In genomic region chr11:115530752-115531151, GRCh38 we compare ENCODE assay signal across 20 cellular contexts. TPM values are rescaled to one million over a fixed set of nuclear protein-coding genes. Genes with fewer than 3 reads are reported as not detected.
DNase-seq lines count a peak whose midpoint lies in the region; ATAC-seq and TF ChIP-seq lines count a peak whose summit lies in the region.
"Had no signal": no experiment of that assay in that cellular context is flagged by ENCODE, and none has a peak within 500 bp of the region (broad histone marks: within the 10 kb centered on the region; RNA-seq: fewer than 3 reads in every experiment).

No MANE protein-coding gene starts in this region.

- no peak overlapping the region for H3K4me3 ChIP-seq in OCI-LY1 (ENCODE audit: low read depth, low read length, poor library complexity, severe bottlenecking)
- H3K4me3 ChIP-seq: BLaER1, coronary artery, lung, MG63, upper lobe of left lung had no signal

- no peak for ATAC-seq in GM18873 (IDR thresholded peaks at IDR 0.05; ENCODE audit: low FRiP score, unreplicated experiment)
- ATAC-seq: activated T-cell treated with anti-CD3 and anti-CD28 coated beads, Interleukin-2, amount 50 U/mL, for 72 hours; sciatic nerve; stimulated activated effector memory CD8-positive, alpha-beta T cell treated with anti-CD3 and anti-CD28 coated beads, Interleukin-12 subunit alpha, Interleukin-12 subunit beta, amount 100 ng/mL, for 72 hours had no signal

- H4K5ac ChIP-seq in H9 (ENCODE audit: insufficient read length, low read depth, low read length) = no peak overlapping the region

- H3K4me1 Mint-ChIP-seq in H9 (peaks cover 31 to 51% of the 10 kb centered on the region in 2 experiments), glutamatergic neuron (ENCODE audit: low read depth, unreplicated experiment) (peaks cover 27% of the 10 kb centered on the region)
- H3K4me1 Mint-ChIP-seq: stimulated activated effector memory CD8-positive, alpha-beta T cell treated with anti-CD3 and anti-CD28 coated beads, Interleukin-12 subunit alpha, Interleukin-12 subunit beta, amount 100 ng/mL, for 72 hours had no signal

- H2AFZ ChIP-seq in H9 (ENCODE audit: low read length) = peak overlapping the region; percentile 90
- no peak overlapping the region for H2AFZ ChIP-seq in OCI-LY1 (ENCODE audit: low read length)

- no peak overlapping the region for H4K91ac ChIP-seq in H9 (ENCODE audit: insufficient read length, low read depth, low read length)

- H3F3A ChIP-seq in OCI-LY1 (ENCODE audit: insufficient read depth, low read length) = no peaks in the 10 kb centered on the region

- no peak overlapping the region for H4K8ac ChIP-seq in H9 (replicated peaks; ENCODE audit: insufficient read length, low read depth, low read length)

- H3K36me3 Mint-ChIP-seq in H9 (ENCODE audit: insufficient read depth in 1 of 3, low read depth in 3 of 3) (no peaks in the 10 kb centered on the region), glutamatergic neuron (ENCODE audit: unreplicated experiment) (no peaks in the 10 kb centered on the region)
- H3K36me3 Mint-ChIP-seq: stimulated activated effector memory CD8-positive, alpha-beta T cell treated with anti-CD3 and anti-CD28 coated beads, Interleukin-12 subunit alpha, Interleukin-12 subunit beta, amount 100 ng/mL, for 72 hours had no signal

- no peaks in the 10 kb centered on the region for H3K9me2 ChIP-seq in OCI-LY1 (ENCODE audit: low read depth, low read length)

- H3K4me1 ChIP-seq in H9 (ENCODE audit: insufficient read depth, low read length) = peaks cover 4% of the 10 kb centered on the region; the same call in 1 of the 2 replicates
- no peaks in the 10 kb centered on the region for H3K4me1 ChIP-seq in OCI-LY1 (ENCODE audit: insufficient read depth, low read length, severe bottlenecking)
- H3K4me1 ChIP-seq: BLaER1, upper lobe of left lung had no signal

- no peak overlapping the region for H3K23ac ChIP-seq in H9 (ENCODE audit: insufficient read length, low read depth, low read length)

- no peak overlapping the region for H2BK20ac ChIP-seq in H9 (ENCODE audit: low read depth, low read length, poor library complexity, severe bottlenecking)

- no peak overlapping the region for H2BK12ac ChIP-seq in H9 (ENCODE audit: insufficient read length, low read depth, low read length)

- no peak overlapping the region for H2AK5ac ChIP-seq in H9 (ENCODE audit: insufficient read length, low read length)

- H3K9me3 ChIP-seq in H9 (ENCODE audit: control insufficient read depth, low read depth, low read length) (no peaks in the 10 kb centered on the region), OCI-LY1 (ENCODE audit: low read length) (no peaks in the 10 kb centered on the region)
- H3K9me3 ChIP-seq: BLaER1, MG63, upper lobe of left lung had no signal

- no peak overlapping the region for H3T11ph ChIP-seq in H9 (ENCODE audit: low read length)

- no peak overlapping the region for H2BK120ac ChIP-seq in H9 (ENCODE audit: low read depth, low read length, poor library complexity, severe bottlenecking)

- H2BK5ac ChIP-seq in H9 (ENCODE audit: insufficient read length, low read length) = no peak overlapping the region

- H3K4me2 ChIP-seq in H9 (ENCODE audit: insufficient read depth, insufficient read length, low read length) (no peak overlapping the region), OCI-LY1 (ENCODE audit: low read length) (no peak overlapping the region)
- H3K4me2 ChIP-seq: BLaER1 had no signal

- H3K79me1 ChIP-seq in H9 (ENCODE audit: insufficient read depth, low read depth, low read length, poor library complexity, severe bottlenecking) = no peaks in the 10 kb centered on the region

- DNase-seq in ELF-1 (ENCODE audit: low read depth, low spot score) (peak; percentile 68), H9 (peak; percentile 81), glutamatergic neuron (peak; percentile 31), NCI-H345 treated with DMSO at 0.1 percent for 48 hours (lab: John Stamatoyannopoulos, UW; ENCODE audit: unreplicated experiment) (no peak), NCI-H128 (lab: John Stamatoyannopoulos, UW; ENCODE audit: unreplicated experiment) (no peak), dermis blood vessel endothelial cell (no peak)
- DNase-seq: activated CD4-positive, alpha-beta T cell treated with anti-CD3 and anti-CD28 coated beads, Interleukin-2, amount 50 U/mL, for 1 hour; activated T-cell treated with anti-CD3 and anti-CD28 coated beads, Interleukin-2, amount 50 U/mL, for 72 hours; DMS79 treated with DMSO at 0.1 percent for 48 hours; MG63; stimulated activated CD4-positive, alpha-beta T cell treated with anti-CD3 and anti-CD28 coated beads, Interleukin-4, amount 100 ng/mL, for 4 hours had no signal

- TF ChIP-seq CTCF in H9 (conservative IDR thresholded peaks at IDR 0.05) (peak; percentile 74), OCI-LY1 (IDR thresholded peaks at IDR 0.05; ENCODE audit: low read length) (peak; percentile 53), glutamatergic neuron (IDR thresholded peaks at IDR 0.05; ENCODE audit: partially characterized antibody, unreplicated experiment) (no peak)

- H3K14ac ChIP-seq in H9 (ENCODE audit: insufficient read depth, low read length) = no peak overlapping the region

- H3K36me3 ChIP-seq in OCI-LY1 (ENCODE audit: insufficient read depth, low read length) = no peaks in the 10 kb centered on the region
- H3K36me3 ChIP-seq: BLaER1, MG63, upper lobe of left lung had no signal

- no peak overlapping the region for H3K27ac ChIP-seq in H9 (ENCODE audit: insufficient read length, low read depth, low read length)
- no peak overlapping the region for H3K27ac ChIP-seq in OCI-LY1 (ENCODE audit: low read depth, low read length, poor library complexity, severe bottlenecking)
- H3K27ac ChIP-seq: BLaER1, coronary artery, upper lobe of left lung had no signal

- H3K27me3 Mint-ChIP-seq in H9 (ENCODE audit: low read depth) (peaks cover 17% of the 10 kb centered on the region), glutamatergic neuron (ENCODE audit: unreplicated experiment) (peaks cover 4% of the 10 kb centered on the region)

- H2BK15ac ChIP-seq in H9 (ENCODE audit: low read depth, low read length) = no peak overlapping the region

- H4K20me1 ChIP-seq in H9 (ENCODE audit: control insufficient read depth, insufficient read depth, insufficient read length) (no peaks in the 10 kb centered on the region), OCI-LY1 (ENCODE audit: insufficient read depth, low read length) (no peaks in the 10 kb centered on the region)
- H4K20me1 ChIP-seq: BLaER1 had no signal

- H3K27me3 ChIP-seq in H9 (ENCODE audit: insufficient read depth, low read length) (no peaks in the 10 kb centered on the region), OCI-LY1 (ENCODE audit: insufficient read depth, low read length) (no peaks in the 10 kb centered on the region)
- H3K27me3 ChIP-seq: BLaER1, upper lobe of left lung had no signal

- no peak overlapping the region for H3K56ac ChIP-seq in H9 (ENCODE audit: insufficient read length, low read depth, low read length)

- H3K18ac ChIP-seq in H9 (ENCODE audit: insufficient read length, low read depth, low read length) = no peak overlapping the region

- H3K23me2 ChIP-seq in H9 (ENCODE audit: insufficient read length, low read depth, low read length, poor library complexity, severe bottlenecking) = no peaks in the 10 kb centered on the region

- H3K9me3 Mint-ChIP-seq in H9 (no peaks in the 10 kb centered on the region), glutamatergic neuron (ENCODE audit: unreplicated experiment) (peaks cover 5% of the 10 kb centered on the region)
- H3K9me3 Mint-ChIP-seq: activated T-cell treated with anti-CD3 and anti-CD28 coated beads, Interleukin-2, amount 50 U/mL, for 72 hours; neural crest cell; stimulated activated effector memory CD8-positive, alpha-beta T cell treated with anti-CD3 and anti-CD28 coated beads, Interleukin-12 subunit alpha, Interleukin-12 subunit beta, amount 100 ng/mL, for 72 hours had no signal

- H3K27ac Mint-ChIP-seq in H9 (no peak overlapping the region), glutamatergic neuron (ENCODE audit: unreplicated experiment) (no peak overlapping the region)
- H3K27ac Mint-ChIP-seq: activated T-cell treated with anti-CD3 and anti-CD28 coated beads, Interleukin-2, amount 50 U/mL, for 72 hours; stimulated activated effector memory CD8-positive, alpha-beta T cell treated with anti-CD3 and anti-CD28 coated beads, Interleukin-12 subunit alpha, Interleukin-12 subunit beta, amount 100 ng/mL, for 72 hours had no signal

- H3K79me2 ChIP-seq in H9 (ENCODE audit: insufficient read depth, low read length) = no peaks in the 10 kb centered on the region
- no peaks in the 10 kb centered on the region for H3K79me2 ChIP-seq in OCI-LY1 (ENCODE audit: insufficient read depth, low read length)

- no peak overlapping the region for H3K4me3 Mint-ChIP-seq in H9
- no peak overlapping the region for H3K4me3 Mint-ChIP-seq in glutamatergic neuron (ENCODE audit: unreplicated experiment)
- H3K4me3 Mint-ChIP-seq: activated T-cell treated with anti-CD3 and anti-CD28 coated beads, Interleukin-2, amount 50 U/mL, for 72 hours; neural crest cell; stimulated activated effector memory CD8-positive, alpha-beta T cell treated with anti-CD3 and anti-CD28 coated beads, Interleukin-12 subunit alpha, Interleukin-12 subunit beta, amount 100 ng/mL, for 72 hours had no signal

- H3K9ac ChIP-seq in H9 (ENCODE audit: extremely low read depth, insufficient read length, low read length) (no peak overlapping the region), OCI-LY1 (ENCODE audit: low read length) (no peak overlapping the region)
- H3K9ac ChIP-seq: BLaER1 had no signal

- no CpG with 5 or more reads among the region's 4 CpGs for WGBS in H9 (ENCODE audit: extremely low coverage, insufficient read length, low lambda C conversion rate)

- no peak overlapping the region for H3K4ac ChIP-seq in H9 (ENCODE audit: low read depth, low read length)

RNA-seq across cellular contexts. Expression of gene CADM1, which starts 26.5 kb away (rescaled TPM):
- total RNA-seq in H9 (2021) (11.9 and 12.5 TPM in 2 replicates), glutamatergic neuron (ENCODE audit: unreplicated experiment) (1,339 TPM), dermis blood vessel endothelial cell (0.56 and 2.2 TPM in 2 replicates)

Comparison
In these comparisons a context has a peak if more than half of its experiments do, and no peak if none do; other contexts are left out.
1. DNase-seq: peak in ELF-1 (single experiment), H9 (single experiment) and glutamatergic neuron (single experiment); none in NCI-H345 treated with DMSO at 0.1 percent for 48 hours (single experiment), NCI-H128 (single experiment) and dermis blood vessel endothelial cell (single experiment).
2. RNA of gene CADM1, which starts 26.5 kb away (total RNA-seq): 1,339 TPM in glutamatergic neuron (single experiment); 11.9 to 12.5 TPM in H9 and 0.56 to 2.2 TPM in dermis blood vessel endothelial cell; every median in the first group is over 10 times any median in the second.